2 cellular contexts compared by ENCODE assay signal in genomic region chr1:19373206-19374126, GRCh38.
TF ChIP-seq lines count a peak whose summit lies in the region.

No MANE protein-coding gene starts in this region.

TF ChIP-seq in SK-N-SH treated with all-trans-retinoic acid at 6 μM for 48 hours, 23 proteins besides CTCF, POLR2A, EP300 and RAD21 (continued from another document):
- TF ChIP-seq CSRNP3 (CRISPR knock-in tag; IDR thresholded peaks at IDR 0.05), result no peak
- no peak for TF ChIP-seq BACH2 (CRISPR knock-in tag; IDR thresholded peaks at IDR 0.05; ENCODE audit: borderline replicate concordance)

TF ChIP-seq in SK-N-SH, 30 proteins besides CTCF, POLR2A, EP300 and RAD21 (continued from another document):
- TF ChIP-seq REST (IDR thresholded peaks at IDR 0.05; ENCODE audit: low read depth, low read length) (no peak), RXRA (IDR thresholded peaks at IDR 0.05; ENCODE audit: borderline replicate concordance, low read depth) (no peak), NRF1 (IDR thresholded peaks at IDR 0.05; ENCODE audit: low read depth, low read length) (no peak), RFX5 (IDR thresholded peaks at IDR 0.05; ENCODE audit: low read length) (no peak), GABPA (IDR thresholded peaks at IDR 0.05; ENCODE audit: low read depth) (no peak), IRF3 (IDR thresholded peaks at IDR 0.05; ENCODE audit: low read depth, low read length) (no peak), CHD2 (IDR thresholded peaks at IDR 0.05; ENCODE audit: low read length, partially characterized antibody) (no peak), PBX3 (IDR thresholded peaks at IDR 0.05) (no peak), RCOR1 (IDR thresholded peaks at IDR 0.05; ENCODE audit: low read length) (no peak), POLR2AphosphoS5 (IDR thresholded peaks at IDR 0.05; ENCODE audit: low read depth, low read length) (no peak)
